Comparison of ENCODE assay signal across 26 cellular contexts in genomic region chr12:44842669-44843068, GRCh38. TPM values are rescaled to one million over a fixed set of nuclear protein-coding genes. Genes with fewer than 3 reads are reported as not detected.
DNase-seq lines count a peak whose midpoint lies in the region; ATAC-seq and TF ChIP-seq lines count a peak whose summit lies in the region.
"Had no signal": no experiment of that assay in that cellular context is flagged by ENCODE, and none has a peak within 500 bp of the region (broad histone marks: within the 10 kb centered on the region; RNA-seq: fewer than 3 reads in every experiment).

No MANE protein-coding gene starts in this region.

- no peaks in the 10 kb centered on the region for H3K9me3 Mint-ChIP-seq in activated CD8-positive, alpha-beta memory T cell treated with anti-CD3 and anti-CD28 coated beads, Interleukin-2, amount 10 ng/mL, durations not matched to agents 7 days and 5 days (ENCODE audit: low read depth)
- no peaks in the 10 kb centered on the region for H3K9me3 Mint-ChIP-seq in CD8-positive, alpha-beta memory T cell
- H3K9me3 Mint-ChIP-seq in activated T-helper 17 cell treated with anti-CD3 and anti-CD28 coated beads, Interleukin-2, amount 50 U/mL, for 72 hours = peaks cover 4% of the 10 kb centered on the region
- peaks cover 2% of the 10 kb centered on the region for H3K9me3 Mint-ChIP-seq in stimulated activated effector memory CD8-positive, alpha-beta T cell treated with anti-CD3 and anti-CD28 coated beads, Interleukin-12 subunit alpha, Interleukin-12 subunit beta, amount 100 ng/mL, for 72 hours
- H3K9me3 Mint-ChIP-seq: neural crest cell had no signal

- H3K27ac ChIP-seq in CD8-positive, alpha-beta memory T cell (ENCODE audit: low read depth, low read length) = no peak overlapping the region
- H3K27ac ChIP-seq: BLaER1, esophagus squamous epithelium, hepatocyte, parathyroid adenoma, Peyer's patch, transverse colon had no signal

- no peak for TF ChIP-seq POLR2A in GM18505 (IDR thresholded peaks at IDR 0.05; ENCODE audit: borderline replicate concordance, extremely low read depth, insufficient read depth, insufficient read length)

- ATAC-seq in activated CD8-positive, alpha-beta memory T cell treated with anti-CD3 and anti-CD28 coated beads, Interleukin-2, amount 10 ng/mL, durations not matched to agents 7 days and 5 days = peak; percentile 31
- no peak for ATAC-seq in activated T-helper 17 cell treated with anti-CD3 and anti-CD28 coated beads, Interleukin-2, amount 50 U/mL, for 72 hours (replicated peaks)
- no peak for ATAC-seq in stimulated activated effector memory CD8-positive, alpha-beta T cell treated with anti-CD3 and anti-CD28 coated beads, Interleukin-12 subunit alpha, Interleukin-12 subunit beta, amount 100 ng/mL, for 72 hours
- ATAC-seq in HG03571 (IDR thresholded peaks at IDR 0.05; ENCODE audit: unreplicated experiment) (no peak), GM18505 (IDR thresholded peaks at IDR 0.05; ENCODE audit: unreplicated experiment) (no peak)
- ATAC-seq: left colon had no signal

- H3K27me3 Mint-ChIP-seq in activated CD8-positive, alpha-beta memory T cell treated with anti-CD3 and anti-CD28 coated beads, Interleukin-2, amount 10 ng/mL, durations not matched to agents 7 days and 5 days = no peaks in the 10 kb centered on the region
- H3K27me3 Mint-ChIP-seq in CD8-positive, alpha-beta memory T cell = peaks cover 0 to under 1% of the 10 kb centered on the region in 2 donors
- no peaks in the 10 kb centered on the region for H3K27me3 Mint-ChIP-seq in activated T-helper 17 cell treated with anti-CD3 and anti-CD28 coated beads, Interleukin-2, amount 50 U/mL, for 72 hours

- no peak overlapping the region for H3K4me3 ChIP-seq in CD8-positive, alpha-beta memory T cell (ENCODE audit: low read length)
- H3K4me3 ChIP-seq: BLaER1, esophagus squamous epithelium, hepatocyte, Peyer's patch, transverse colon had no signal

- H3K9me3 ChIP-seq in CD8-positive, alpha-beta memory T cell (ENCODE audit: low read length) = no peaks in the 10 kb centered on the region
- H3K9me3 ChIP-seq: BLaER1, esophagus squamous epithelium, Peyer's patch, transverse colon had no signal

- H3K4me1 ChIP-seq in CD8-positive, alpha-beta memory T cell (ENCODE audit: insufficient read depth, low read length) = peaks cover 78% of the 10 kb centered on the region
- H3K4me1 ChIP-seq: parathyroid adenoma, Peyer's patch, transverse colon had no signal

- H3K36me3 ChIP-seq in CD8-positive, alpha-beta memory T cell (ENCODE audit: insufficient read depth, low read length) = no peaks in the 10 kb centered on the region
- H3K36me3 ChIP-seq: BLaER1, esophagus squamous epithelium, Peyer's patch, transverse colon had no signal

- POLR2A ChIA-PET in CD8-positive, alpha-beta memory T cell (lab: Charles Lee) = interaction anchor here (1.4 to 1.7 kb wide), 2 partner anchors 31 to 33 kb away, joined by 6 to 8 read pairs; partner anchors contain the start of gene NELL2

- peaks cover 69% of the 10 kb centered on the region for H3K4me1 Mint-ChIP-seq in activated CD8-positive, alpha-beta memory T cell treated with anti-CD3 and anti-CD28 coated beads, Interleukin-2, amount 10 ng/mL, durations not matched to agents 7 days and 5 days
- peaks cover 71 to 96% (median 95%) of the 10 kb centered on the region in 3 donors for H3K4me1 Mint-ChIP-seq in CD8-positive, alpha-beta memory T cell
- H3K4me1 Mint-ChIP-seq in activated T-helper 17 cell treated with anti-CD3 and anti-CD28 coated beads, Interleukin-2, amount 50 U/mL, for 72 hours = peaks cover 40% of the 10 kb centered on the region
- H3K4me1 Mint-ChIP-seq in stimulated activated effector memory CD8-positive, alpha-beta T cell treated with anti-CD3 and anti-CD28 coated beads, Interleukin-12 subunit alpha, Interleukin-12 subunit beta, amount 100 ng/mL, for 72 hours = peaks cover 41% of the 10 kb centered on the region

- CTCF ChIA-PET in activated CD8-positive, alpha-beta memory T cell treated with anti-CD3 and anti-CD28 coated beads, Interleukin-2, amount 10 ng/mL, durations not matched to agents 7 days and 5 days (lab: Charles Lee) = interaction anchor here (0.8 to 1.6 kb wide), 4 partner anchors 10 to 32 kb away, joined by 3 read pairs; no protein-coding TSS in a partner anchor
- CTCF ChIA-PET in CD8-positive, alpha-beta memory T cell (lab: Charles Lee) = interaction anchor here (0.8 to 3.0 kb wide), 2 partner anchors 31 to 33 kb away, joined by 3 to 13 read pairs; partner anchors contain the start of gene NELL2

- H3K36me3 Mint-ChIP-seq in activated CD8-positive, alpha-beta memory T cell treated with anti-CD3 and anti-CD28 coated beads, Interleukin-2, amount 10 ng/mL, durations not matched to agents 7 days and 5 days = peaks cover 9% of the 10 kb centered on the region
- H3K36me3 Mint-ChIP-seq in CD8-positive, alpha-beta memory T cell = peaks cover 4 to 13% (median 5%) of the 10 kb centered on the region in 3 donors
- no peaks in the 10 kb centered on the region for H3K36me3 Mint-ChIP-seq in activated T-helper 17 cell treated with anti-CD3 and anti-CD28 coated beads, Interleukin-2, amount 50 U/mL, for 72 hours (ENCODE audit: low read depth)
- H3K36me3 Mint-ChIP-seq in stimulated activated effector memory CD8-positive, alpha-beta T cell treated with anti-CD3 and anti-CD28 coated beads, Interleukin-12 subunit alpha, Interleukin-12 subunit beta, amount 100 ng/mL, for 72 hours = peaks cover 6% of the 10 kb centered on the region

- peak overlapping the region; percentile 79 for H3K27ac Mint-ChIP-seq in activated CD8-positive, alpha-beta memory T cell treated with anti-CD3 and anti-CD28 coated beads, Interleukin-2, amount 10 ng/mL, durations not matched to agents 7 days and 5 days
- peak overlapping the region; percentile 55 to 87 (median 74) for H3K27ac Mint-ChIP-seq in CD8-positive, alpha-beta memory T cell
- peak overlapping the region; percentile 6 for H3K27ac Mint-ChIP-seq in activated T-helper 17 cell treated with anti-CD3 and anti-CD28 coated beads, Interleukin-2, amount 50 U/mL, for 72 hours
- H3K27ac Mint-ChIP-seq in stimulated activated effector memory CD8-positive, alpha-beta T cell treated with anti-CD3 and anti-CD28 coated beads, Interleukin-12 subunit alpha, Interleukin-12 subunit beta, amount 100 ng/mL, for 72 hours = peak overlapping the region; percentile 20

- H3K27me3 ChIP-seq in CD8-positive, alpha-beta memory T cell (ENCODE audit: insufficient read depth, low read length, poor library complexity, severe bottlenecking) = no peaks in the 10 kb centered on the region
- H3K27me3 ChIP-seq: BLaER1, esophagus squamous epithelium, hepatocyte, Peyer's patch, transverse colon had no signal

- peak overlapping the region; percentile 56 for H3K4me3 Mint-ChIP-seq in activated CD8-positive, alpha-beta memory T cell treated with anti-CD3 and anti-CD28 coated beads, Interleukin-2, amount 10 ng/mL, durations not matched to agents 7 days and 5 days
- H3K4me3 Mint-ChIP-seq in CD8-positive, alpha-beta memory T cell = peak overlapping the region; percentile 12 to 76 (median 53)
- peak overlapping the region; percentile 73 for H3K4me3 Mint-ChIP-seq in activated T-helper 17 cell treated with anti-CD3 and anti-CD28 coated beads, Interleukin-2, amount 50 U/mL, for 72 hours
- H3K4me3 Mint-ChIP-seq in stimulated activated effector memory CD8-positive, alpha-beta T cell treated with anti-CD3 and anti-CD28 coated beads, Interleukin-12 subunit alpha, Interleukin-12 subunit beta, amount 100 ng/mL, for 72 hours = peak overlapping the region; percentile 9
- H3K4me3 Mint-ChIP-seq: neural crest cell had no signal

- DNase-seq in activated CD8-positive, alpha-beta memory T cell treated with anti-CD3 and anti-CD28 coated beads, Interleukin-2, amount 10 ng/mL, durations not matched to agents 7 days and 5 days = no peak
- DNase-seq in activated CD8-positive, alpha-beta memory T cell treated with anti-CD3 and anti-CD28 coated beads, Interleukin-2, amount 50 U/mL, for 4 hours = no peak
- peak in 1 of 5 donors; percentile 49 for DNase-seq in CD8-positive, alpha-beta memory T cell
- DNase-seq in stimulated activated effector memory CD8-positive, alpha-beta T cell treated with anti-CD3 and anti-CD28 coated beads, Interleukin-12 subunit alpha, Interleukin-12 subunit beta, amount 100 ng/mL, for 72 hours (ENCODE audit: low spot score in 2 of 2) = no peak
- DNase-seq: Calu3, dermis blood vessel endothelial cell, DMS79 treated with DMSO at 0.1 percent for 48 hours, esophagus squamous epithelium, GF-D8, H7, left colon, NCI-H1048, NCI-H1694, NCI-H524 treated with DMSO at 0.1 percent for 48 hours, Peyer's patch, SHP77 treated with DMSO at 0.1 percent for 48 hours, small intestine, transverse colon had no signal

RNA-seq across cellular contexts. Expression of gene NELL2, which starts 33.4 kb away (rescaled TPM):
- 10 to 100 TPM; 22.7 to 76.9 TPM for total RNA-seq in activated CD8-positive, alpha-beta memory T cell treated with anti-CD3 and anti-CD28 coated beads, Interleukin-2, amount 10 ng/mL, durations not matched to agents 7 days and 5 days
- total RNA-seq in CD8-positive, alpha-beta memory T cell = 10 to 100 TPM; 60.2 to 67.0 TPM
- polyA plus RNA-seq in CD8-positive, alpha-beta memory T cell = 203 TPM
- total RNA-seq in activated T-helper 17 cell treated with anti-CD3 and anti-CD28 coated beads, Interleukin-2, amount 50 U/mL, for 72 hours = 100 to 1,000 TPM in 1 of 2 donors, 10 to 100 TPM in 1; 12.8 to 106 TPM
- total RNA-seq: Calu3, HT-29 had no signal

Comparison
In these comparisons a context has a peak if more than half of its experiments do, and no peak if none do; other contexts are left out.
1. H3K27ac Mint-ChIP-seq: peak in every context shown above with its lines; median percentile 79 in activated CD8-positive, alpha-beta memory T cell treated with anti-CD3 and anti-CD28 coated beads, Interleukin-2, amount 10 ng/mL, durations not matched to agents 7 days and 5 days; 74 in CD8-positive, alpha-beta memory T cell; 20 in stimulated activated effector memory CD8-positive, alpha-beta T cell treated with anti-CD3 and anti-CD28 coated beads, Interleukin-12 subunit alpha, Interleukin-12 subunit beta, amount 100 ng/mL, for 72 hours; 6 in activated T-helper 17 cell treated with anti-CD3 and anti-CD28 coated beads, Interleukin-2, amount 50 U/mL, for 72 hours.
2. H3K4me3 Mint-ChIP-seq: peak in every context shown above with its lines; median percentile 73 in activated T-helper 17 cell treated with anti-CD3 and anti-CD28 coated beads, Interleukin-2, amount 50 U/mL, for 72 hours; 56 in activated CD8-positive, alpha-beta memory T cell treated with anti-CD3 and anti-CD28 coated beads, Interleukin-2, amount 10 ng/mL, durations not matched to agents 7 days and 5 days; 53 in CD8-positive, alpha-beta memory T cell; 9 in stimulated activated effector memory CD8-positive, alpha-beta T cell treated with anti-CD3 and anti-CD28 coated beads, Interleukin-12 subunit alpha, Interleukin-12 subunit beta, amount 100 ng/mL, for 72 hours.